18 cellular contexts compared by ENCODE assay signal in the genomic region with DNA sequence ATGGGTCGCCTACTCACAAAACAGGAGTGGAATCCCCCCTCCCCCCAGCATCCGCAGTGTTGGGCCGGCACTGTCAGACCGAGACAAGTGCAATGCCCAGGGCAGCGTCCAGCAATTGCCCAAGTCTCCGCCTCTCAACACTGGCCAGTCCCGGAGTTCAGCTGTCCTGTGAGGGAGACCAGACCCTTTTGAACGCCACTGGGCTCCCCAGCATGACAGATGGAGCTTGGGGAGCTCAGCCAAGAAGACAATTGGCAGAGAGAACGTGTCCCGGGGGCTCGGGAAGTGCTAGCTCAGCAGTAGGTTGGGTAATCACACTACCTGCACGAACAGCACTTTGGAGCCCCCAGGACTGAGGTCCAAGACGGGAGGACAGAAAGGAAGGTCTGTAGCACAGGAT. TPM values are rescaled to one million over a fixed set of nuclear protein-coding genes. Genes with fewer than 3 reads are reported as not detected.
DNase-seq lines count a peak whose midpoint lies in the region; ATAC-seq and TF ChIP-seq lines count a peak whose summit lies in the region.
"Had no signal": no experiment of that assay in that cellular context is flagged by ENCODE, and none has a peak within 500 bp of the region (broad histone marks: within the 10 kb centered on the region; RNA-seq: fewer than 3 reads in every experiment).

No MANE protein-coding gene starts in this region.

- peaks cover 67% of the 10 kb centered on the region for H3K4me1 Mint-ChIP-seq in activated T-cell treated with anti-CD3 and anti-CD28 coated beads, Interleukin-2, amount 50 U/mL, for 24 hours (ENCODE audit: low read depth)
- peaks cover 69% of the 10 kb centered on the region for H3K4me1 Mint-ChIP-seq in activated T-cell treated with anti-CD3 and anti-CD28 coated beads, Interleukin-2, amount 50 U/mL, for 72 hours (ENCODE audit: low read depth)
- H3K4me1 Mint-ChIP-seq in stimulated activated memory B cell treated with anti-CD40 and anti-IgM and Interleukin-4, amounts not matched to agents 10 μg/mL and 1 μg/mL and 100 μg/mL, for 72 hours = peaks cover 49% of the 10 kb centered on the region
- peaks cover 22% of the 10 kb centered on the region for H3K4me1 Mint-ChIP-seq in mesothelial cell of epicardium

- H3K27me3 ChIP-seq in WERI-Rb-1 (ENCODE audit: insufficient read depth, low read depth, severe bottlenecking) = no peaks in the 10 kb centered on the region
- H3K27me3 ChIP-seq: colonic mucosa had no signal

- no peaks in the 10 kb centered on the region for H3K9me3 Mint-ChIP-seq in activated T-cell treated with anti-CD3 and anti-CD28 coated beads, Interleukin-2, amount 50 U/mL, for 24 hours
- H3K9me3 Mint-ChIP-seq in activated T-cell treated with anti-CD3 and anti-CD28 coated beads, Interleukin-2, amount 50 U/mL, for 72 hours = no peaks in the 10 kb centered on the region
- H3K9me3 Mint-ChIP-seq in stimulated activated memory B cell treated with anti-CD40 and anti-IgM and Interleukin-4, amounts not matched to agents 10 μg/mL and 1 μg/mL and 100 μg/mL, for 72 hours = no peaks in the 10 kb centered on the region
- H3K9me3 Mint-ChIP-seq in mesothelial cell of epicardium = no peaks in the 10 kb centered on the region
- H3K9me3 Mint-ChIP-seq: T-helper 1 cell treated with Interleukin-12 subunit alpha and Interleukin-12 subunit beta and Interleukin-4 antibody, amounts not matched to agents 30 μg/mL and 1 μg/mL, for 36 hours had no signal

- H3K27me3 Mint-ChIP-seq in activated T-cell treated with anti-CD3 and anti-CD28 coated beads, Interleukin-2, amount 50 U/mL, for 24 hours = no peaks in the 10 kb centered on the region
- no peaks in the 10 kb centered on the region for H3K27me3 Mint-ChIP-seq in activated T-cell treated with anti-CD3 and anti-CD28 coated beads, Interleukin-2, amount 50 U/mL, for 72 hours (ENCODE audit: low read depth)
- H3K27me3 Mint-ChIP-seq in stimulated activated memory B cell treated with anti-CD40 and anti-IgM and Interleukin-4, amounts not matched to agents 10 μg/mL and 1 μg/mL and 100 μg/mL, for 72 hours = no peaks in the 10 kb centered on the region
- H3K27me3 Mint-ChIP-seq in mesothelial cell of epicardium (ENCODE audit: low read depth) = no peaks in the 10 kb centered on the region

- H3K9me3 ChIP-seq in WERI-Rb-1 (ENCODE audit: severe bottlenecking) = no peaks in the 10 kb centered on the region
- H3K9me3 ChIP-seq: colonic mucosa had no signal

- DNase-seq in activated T-cell treated with anti-CD3 and anti-CD28 coated beads, Interleukin-2, amount 50 U/mL, for 24 hours = no peak
- DNase-seq in activated T-cell treated with anti-CD3 and anti-CD28 coated beads, Interleukin-2, amount 50 U/mL, for 72 hours = no peak
- DNase-seq in WERI-Rb-1 (no peak), left lobe of liver (ENCODE audit: low spot score) (no peak), mesothelial cell of epicardium (ENCODE audit: low spot score in 2 of 2, unreplicated experiment in 2 of 2) (no peak), AG08395 (ENCODE audit: low spot score) (no peak)
- DNase-seq: ACHN; activated CD4-positive, alpha-beta T cell treated with anti-CD3 and anti-CD28 coated beads, Interleukin-2, amount 50 U/mL, for 1 hour; colonic mucosa; GF-D8; MM.1S; NCI-H2081 treated with DMSO at 0.1 percent for 48 hours; NCI-H774; stimulated activated CD4-positive, alpha-beta T cell treated with anti-CD3 and anti-CD28 coated beads, Interleukin-15, amount 100 ng/mL, for 24 hours had no signal

- no peak overlapping the region for H3K4me3 ChIP-seq in WERI-Rb-1 (ENCODE audit: low read depth, low read length)
- H3K4me3 ChIP-seq: colonic mucosa had no signal

- H3K4me3 Mint-ChIP-seq in activated T-cell treated with anti-CD3 and anti-CD28 coated beads, Interleukin-2, amount 50 U/mL, for 24 hours = no peak overlapping the region
- no peak overlapping the region for H3K4me3 Mint-ChIP-seq in activated T-cell treated with anti-CD3 and anti-CD28 coated beads, Interleukin-2, amount 50 U/mL, for 72 hours
- no peak overlapping the region for H3K4me3 Mint-ChIP-seq in stimulated activated memory B cell treated with anti-CD40 and anti-IgM and Interleukin-4, amounts not matched to agents 10 μg/mL and 1 μg/mL and 100 μg/mL, for 72 hours
- H3K4me3 Mint-ChIP-seq in mesothelial cell of epicardium = no peak overlapping the region
- H3K4me3 Mint-ChIP-seq: T-helper 1 cell treated with Interleukin-12 subunit alpha and Interleukin-12 subunit beta and Interleukin-4 antibody, amounts not matched to agents 30 μg/mL and 1 μg/mL, for 36 hours had no signal

- peaks cover 95% of the 10 kb centered on the region for H3K36me3 ChIP-seq in WERI-Rb-1

- H3K27ac ChIP-seq in WERI-Rb-1 = peak overlapping the region; percentile 46
- H3K27ac ChIP-seq: colonic mucosa had no signal

- no peak for TF ChIP-seq CTCF in WERI-Rb-1 (IDR thresholded peaks at IDR 0.05; ENCODE audit: low read depth, low read length)
- no peak for TF ChIP-seq CTCF in mesothelial cell of epicardium (IDR thresholded peaks at IDR 0.05; ENCODE audit: unreplicated experiment)

- ATAC-seq in activated T-cell treated with anti-CD3 and anti-CD28 coated beads, Interleukin-2, amount 50 U/mL, for 72 hours (replicated peaks in 1 of 2) = no peak
- ATAC-seq in left lobe of liver (peak; percentile 7), HG03439 (IDR thresholded peaks at IDR 0.05; ENCODE audit: unreplicated experiment) (no peak)
- ATAC-seq in stimulated activated memory B cell treated with anti-CD40 and anti-IgM and Interleukin-4, amounts not matched to agents 10 μg/mL and 1 μg/mL and 100 μg/mL, for 72 hours = no peak
- ATAC-seq: esophagus mucosa had no signal

- H3K36me3 Mint-ChIP-seq in activated T-cell treated with anti-CD3 and anti-CD28 coated beads, Interleukin-2, amount 50 U/mL, for 24 hours (ENCODE audit: low read depth) = peaks cover 98% of the 10 kb centered on the region
- H3K36me3 Mint-ChIP-seq in activated T-cell treated with anti-CD3 and anti-CD28 coated beads, Interleukin-2, amount 50 U/mL, for 72 hours (ENCODE audit: insufficient read depth in 2 of 2) = peaks cover 18 to 43% of the 10 kb centered on the region in 2 donors
- peaks cover 80% of the 10 kb centered on the region for H3K36me3 Mint-ChIP-seq in stimulated activated memory B cell treated with anti-CD40 and anti-IgM and Interleukin-4, amounts not matched to agents 10 μg/mL and 1 μg/mL and 100 μg/mL, for 72 hours
- H3K36me3 Mint-ChIP-seq in mesothelial cell of epicardium = peaks cover 62% of the 10 kb centered on the region

- peak overlapping the region; percentile 97 for H3K27ac Mint-ChIP-seq in activated T-cell treated with anti-CD3 and anti-CD28 coated beads, Interleukin-2, amount 50 U/mL, for 24 hours
- no peak overlapping the region for H3K27ac Mint-ChIP-seq in activated T-cell treated with anti-CD3 and anti-CD28 coated beads, Interleukin-2, amount 50 U/mL, for 72 hours
- peak overlapping the region; percentile 13 for H3K27ac Mint-ChIP-seq in stimulated activated memory B cell treated with anti-CD40 and anti-IgM and Interleukin-4, amounts not matched to agents 10 μg/mL and 1 μg/mL and 100 μg/mL, for 72 hours
- H3K27ac Mint-ChIP-seq in mesothelial cell of epicardium = no peak overlapping the region
- H3K27ac Mint-ChIP-seq: T-helper 1 cell treated with Interleukin-12 subunit alpha and Interleukin-12 subunit beta and Interleukin-4 antibody, amounts not matched to agents 30 μg/mL and 1 μg/mL, for 36 hours had no signal

RNA-seq across cellular contexts. Expression of a gene that starts 4.7 kb away (rescaled TPM):
- total RNA-seq in activated T-cell treated with anti-CD3 and anti-CD28 coated beads, Interleukin-2, amount 50 U/mL, for 72 hours = 10 to 100 TPM; 43.7 to 45.4 TPM
- total RNA-seq in left lobe of liver (42.6 TPM), mesothelial cell of epicardium (96.4 to 103 TPM (median 97.7 TPM) in 3 replicates)

RNA-seq across cellular contexts. Expression of a gene that starts 7.7 kb away (rescaled TPM):
- 100 to 1,000 TPM; 270 to 332 TPM for total RNA-seq in activated T-cell treated with anti-CD3 and anti-CD28 coated beads, Interleukin-2, amount 50 U/mL, for 72 hours
- total RNA-seq in left lobe of liver (17.7 TPM), mesothelial cell of epicardium (170 to 172 TPM (median 171 TPM) in 3 replicates)

RNA-seq across cellular contexts. Expression of a gene that starts 7.9 kb away (rescaled TPM):
- total RNA-seq in activated T-cell treated with anti-CD3 and anti-CD28 coated beads, Interleukin-2, amount 50 U/mL, for 72 hours = 10 to 100 TPM in 1 of 2 donors, 1 to 10 TPM in 1; 9.3 to 10.5 TPM
- total RNA-seq in left lobe of liver (4.5 TPM), mesothelial cell of epicardium (23.5 to 26.8 TPM (median 25.6 TPM) in 3 replicates)

RNA-seq across cellular contexts. Expression of a gene that starts 12.0 kb away (rescaled TPM):
- 10 to 100 TPM; 23.1 to 24.2 TPM for total RNA-seq in activated T-cell treated with anti-CD3 and anti-CD28 coated beads, Interleukin-2, amount 50 U/mL, for 72 hours
- total RNA-seq in left lobe of liver (14.5 TPM), mesothelial cell of epicardium (78.6 to 85.9 TPM (median 81.1 TPM) in 3 replicates)

RNA-seq across cellular contexts. Expression of a gene that starts 25.7 kb away (rescaled TPM):
- total RNA-seq in activated T-cell treated with anti-CD3 and anti-CD28 coated beads, Interleukin-2, amount 50 U/mL, for 72 hours = 10 to 100 TPM; 76.7 to 88.1 TPM
- total RNA-seq in left lobe of liver (14.9 TPM), mesothelial cell of epicardium (63.7 to 68.8 TPM (median 66.2 TPM) in 3 replicates)

Comparison
In these comparisons a context has a peak if more than half of its experiments do, and no peak if none do; other contexts are left out.
1. H3K27ac Mint-ChIP-seq: peak in activated T-cell treated with anti-CD3 and anti-CD28 coated beads, Interleukin-2, amount 50 U/mL, for 24 hours (single experiment) and stimulated activated memory B cell treated with anti-CD40 and anti-IgM and Interleukin-4, amounts not matched to agents 10 μg/mL and 1 μg/mL and 100 μg/mL, for 72 hours (single experiment); none in activated T-cell treated with anti-CD3 and anti-CD28 coated beads, Interleukin-2, amount 50 U/mL, for 72 hours (single experiment) and mesothelial cell of epicardium (single experiment).